In the genomic region with DNA sequence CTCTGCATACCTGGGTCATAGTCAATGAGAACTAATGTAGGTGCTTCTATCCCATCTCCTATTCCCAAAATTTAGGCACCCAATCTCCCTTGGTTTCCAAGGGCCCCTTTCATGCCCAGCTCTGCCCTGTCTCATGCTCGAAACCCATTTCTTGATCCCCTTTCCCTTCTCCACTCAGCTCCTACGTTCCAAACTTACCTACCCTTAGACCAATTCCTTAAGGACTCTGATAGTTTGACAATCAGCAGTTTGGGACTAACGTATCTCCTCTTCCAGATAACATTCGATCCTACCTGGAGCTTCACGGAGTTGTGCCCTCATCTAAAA, we compare ENCODE assay signal across 1 cellular context.
TF ChIP-seq lines count a peak whose summit lies in the region.

No MANE protein-coding gene starts in this region.

TF ChIP-seq in GM23338, 12 proteins besides CTCF, POLR2A, EP300 and RAD21 (continued from another document):
- TF ChIP-seq, protein P1, sequence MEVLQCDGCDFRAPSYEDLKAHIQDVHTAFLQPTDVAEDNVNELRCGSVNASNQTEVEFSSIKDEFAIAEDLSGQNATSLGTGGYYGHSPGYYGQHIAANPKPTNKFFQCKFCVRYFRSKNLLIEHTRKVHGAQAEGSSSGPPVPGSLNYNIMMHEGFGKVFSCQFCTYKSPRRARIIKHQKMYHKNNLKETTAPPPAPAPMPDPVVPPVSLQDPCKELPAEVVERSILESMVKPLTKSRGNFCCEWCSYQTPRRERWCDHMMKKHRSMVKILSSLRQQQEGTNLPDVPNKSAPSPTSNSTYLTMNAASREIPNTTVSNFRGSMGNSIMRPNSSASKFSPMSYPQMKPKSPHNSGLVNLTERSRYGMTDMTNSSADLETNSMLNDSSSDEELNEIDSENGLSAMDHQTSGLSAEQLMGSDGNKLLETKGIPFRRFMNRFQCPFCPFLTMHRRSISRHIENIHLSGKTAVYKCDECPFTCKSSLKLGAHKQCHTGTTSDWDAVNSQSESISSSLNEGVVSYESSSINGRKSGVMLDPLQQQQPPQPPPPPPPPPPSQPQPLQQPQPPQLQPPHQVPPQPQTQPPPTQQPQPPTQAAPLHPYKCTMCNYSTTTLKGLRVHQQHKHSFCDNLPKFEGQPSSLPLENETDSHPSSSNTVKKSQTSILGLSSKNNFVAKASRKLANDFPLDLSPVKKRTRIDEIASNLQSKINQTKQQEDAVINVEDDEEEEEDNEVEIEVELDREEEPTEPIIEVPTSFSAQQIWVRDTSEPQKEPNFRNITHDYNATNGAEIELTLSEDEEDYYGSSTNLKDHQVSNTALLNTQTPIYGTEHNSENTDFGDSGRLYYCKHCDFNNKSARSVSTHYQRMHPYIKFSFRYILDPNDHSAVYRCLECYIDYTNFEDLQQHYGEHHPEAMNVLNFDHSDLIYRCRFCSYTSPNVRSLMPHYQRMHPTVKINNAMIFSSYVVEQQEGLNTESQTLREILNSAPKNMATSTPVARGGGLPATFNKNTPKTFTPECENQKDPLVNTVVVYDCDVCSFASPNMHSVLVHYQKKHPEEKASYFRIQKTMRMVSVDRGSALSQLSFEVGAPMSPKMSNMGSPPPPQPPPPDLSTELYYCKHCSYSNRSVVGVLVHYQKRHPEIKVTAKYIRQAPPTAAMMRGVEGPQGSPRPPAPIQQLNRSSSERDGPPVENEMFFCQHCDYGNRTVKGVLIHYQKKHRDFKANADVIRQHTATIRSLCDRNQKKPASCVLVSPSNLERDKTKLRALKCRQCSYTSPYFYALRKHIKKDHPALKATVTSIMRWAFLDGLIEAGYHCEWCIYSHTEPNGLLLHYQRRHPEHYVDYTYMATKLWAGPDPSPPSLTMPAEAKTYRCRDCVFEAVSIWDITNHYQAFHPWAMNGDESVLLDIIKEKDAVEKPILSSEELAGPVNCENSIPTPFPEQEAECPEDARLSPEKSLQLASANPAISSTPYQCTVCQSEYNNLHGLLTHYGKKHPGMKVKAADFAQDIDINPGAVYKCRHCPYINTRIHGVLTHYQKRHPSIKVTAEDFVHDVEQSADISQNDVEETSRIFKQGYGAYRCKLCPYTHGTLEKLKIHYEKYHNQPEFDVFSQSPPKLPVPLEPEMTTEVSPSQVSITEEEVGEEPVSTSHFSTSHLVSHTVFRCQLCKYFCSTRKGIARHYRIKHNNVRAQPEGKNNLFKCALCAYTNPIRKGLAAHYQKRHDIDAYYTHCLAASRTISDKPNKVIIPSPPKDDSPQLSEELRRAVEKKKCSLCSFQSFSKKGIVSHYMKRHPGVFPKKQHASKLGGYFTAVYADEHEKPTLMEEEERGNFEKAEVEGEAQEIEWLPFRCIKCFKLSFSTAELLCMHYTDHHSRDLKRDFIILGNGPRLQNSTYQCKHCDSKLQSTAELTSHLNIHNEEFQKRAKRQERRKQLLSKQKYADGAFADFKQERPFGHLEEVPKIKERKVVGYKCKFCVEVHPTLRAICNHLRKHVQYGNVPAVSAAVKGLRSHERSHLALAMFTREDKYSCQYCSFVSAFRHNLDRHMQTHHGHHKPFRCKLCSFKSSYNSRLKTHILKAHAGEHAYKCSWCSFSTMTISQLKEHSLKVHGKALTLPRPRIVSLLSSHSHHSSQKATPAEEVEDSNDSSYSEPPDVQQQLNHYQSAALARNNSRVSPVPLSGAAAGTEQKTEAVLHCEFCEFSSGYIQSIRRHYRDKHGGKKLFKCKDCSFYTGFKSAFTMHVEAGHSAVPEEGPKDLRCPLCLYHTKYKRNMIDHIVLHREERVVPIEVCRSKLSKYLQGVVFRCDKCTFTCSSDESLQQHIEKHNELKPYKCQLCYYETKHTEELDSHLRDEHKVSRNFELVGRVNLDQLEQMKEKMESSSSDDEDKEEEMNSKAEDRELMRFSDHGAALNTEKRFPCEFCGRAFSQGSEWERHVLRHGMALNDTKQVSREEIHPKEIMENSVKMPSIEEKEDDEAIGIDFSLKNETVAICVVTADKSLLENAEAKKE (CRISPR knock-in tag; IDR thresholded peaks at IDR 0.05): no peak
- no peak for TF ChIP-seq EZH2 (IDR thresholded peaks at IDR 0.05; ENCODE audit: low read depth, unreplicated experiment)
- TF ChIP-seq, protein P2, sequence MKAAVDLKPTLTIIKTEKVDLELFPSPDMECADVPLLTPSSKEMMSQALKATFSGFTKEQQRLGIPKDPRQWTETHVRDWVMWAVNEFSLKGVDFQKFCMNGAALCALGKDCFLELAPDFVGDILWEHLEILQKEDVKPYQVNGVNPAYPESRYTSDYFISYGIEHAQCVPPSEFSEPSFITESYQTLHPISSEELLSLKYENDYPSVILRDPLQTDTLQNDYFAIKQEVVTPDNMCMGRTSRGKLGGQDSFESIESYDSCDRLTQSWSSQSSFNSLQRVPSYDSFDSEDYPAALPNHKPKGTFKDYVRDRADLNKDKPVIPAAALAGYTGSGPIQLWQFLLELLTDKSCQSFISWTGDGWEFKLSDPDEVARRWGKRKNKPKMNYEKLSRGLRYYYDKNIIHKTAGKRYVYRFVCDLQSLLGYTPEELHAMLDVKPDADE (IDR thresholded peaks at IDR 0.05): no peak
- no peak for TF ChIP-seq EZH2phosphoT487 (IDR thresholded peaks at IDR 0.05; ENCODE audit: unreplicated experiment)
- TF ChIP-seq ZNF114 (CRISPR knock-in tag; IDR thresholded peaks at IDR 0.05): no peak
- no peak for TF ChIP-seq CREB1 (CRISPR knock-in tag; IDR thresholded peaks at IDR 0.05; ENCODE audit: low read depth)
- TF ChIP-seq STAT1 (IDR thresholded peaks at IDR 0.05; ENCODE audit: unreplicated experiment): no peak
- no peak for TF ChIP-seq NANOG (IDR thresholded peaks at IDR 0.05; ENCODE audit: borderline replicate concordance)
- no peak for TF ChIP-seq JUNB (IDR thresholded peaks at IDR 0.05; ENCODE audit: unreplicated experiment)
- no peak for TF ChIP-seq POLR2AphosphoS5 (IDR thresholded peaks at IDR 0.05; ENCODE audit: low read depth)
